ENCODE assay signal across 15 cellular contexts in genomic region chr1:26972821-26973220, GRCh38. TPM values are rescaled to one million over a fixed set of nuclear protein-coding genes. Genes with fewer than 3 reads are reported as not detected.
"Had no signal": no experiment of that assay in that cellular context is flagged by ENCODE, and none has a peak within 500 bp of the region (broad histone marks: within the 10 kb centered on the region; RNA-seq: fewer than 3 reads in every experiment).

No MANE protein-coding gene starts in this region.

- ATAC-seq: foreskin keratinocyte; left colon; naive thymus-derived CD4-positive, alpha-beta T cell had no signal

- H3K4me3 ChIP-seq: adrenal gland, coronary artery, lung, right atrium auricular region had no signal

- H3K27ac ChIP-seq: adrenal gland, coronary artery, foreskin keratinocyte, right atrium auricular region had no signal

- H3K9me3 ChIP-seq: adrenal gland, right atrium auricular region had no signal

- FAIRE-seq: endothelial cell of umbilical vein, small intestine had no signal

- DNase-seq: activated CD4-positive, alpha-beta T cell treated with anti-CD3 and anti-CD28 coated beads for 4 hours; activated naive CD4-positive, alpha-beta T cell; adrenal gland; caudate nucleus; effector CD4-positive, alpha-beta T cell; foreskin keratinocyte; head of caudate nucleus; left colon; naive thymus-derived CD4-positive, alpha-beta T cell; small intestine had no signal

- H3K4me1 ChIP-seq: adrenal gland, foreskin keratinocyte, right atrium auricular region had no signal

RNA-seq across cellular contexts. Expression of gene KDF1, which starts 12.6 kb away (rescaled TPM):
- polyA plus RNA-seq: endothelial cell of umbilical vein had no signal

RNA-seq across cellular contexts. Expression of gene TRNP1, which starts 20.7 kb away (rescaled TPM):
- polyA plus RNA-seq: naive thymus-derived CD4-positive, alpha-beta T cell had no signal

RNA-seq across cellular contexts. Expression of gene TENT5B, which starts 39.8 kb away (rescaled TPM):
- polyA plus RNA-seq: naive thymus-derived CD4-positive, alpha-beta T cell had no signal

RNA-seq across cellular contexts. Expression of gene NR0B2, which starts 59.0 kb away (rescaled TPM):
- polyA plus RNA-seq: endothelial cell of umbilical vein; foreskin keratinocyte; naive thymus-derived CD4-positive, alpha-beta T cell; urinary bladder had no signal
